ENCODE assay signal across 17 cellular contexts in the genomic region with DNA sequence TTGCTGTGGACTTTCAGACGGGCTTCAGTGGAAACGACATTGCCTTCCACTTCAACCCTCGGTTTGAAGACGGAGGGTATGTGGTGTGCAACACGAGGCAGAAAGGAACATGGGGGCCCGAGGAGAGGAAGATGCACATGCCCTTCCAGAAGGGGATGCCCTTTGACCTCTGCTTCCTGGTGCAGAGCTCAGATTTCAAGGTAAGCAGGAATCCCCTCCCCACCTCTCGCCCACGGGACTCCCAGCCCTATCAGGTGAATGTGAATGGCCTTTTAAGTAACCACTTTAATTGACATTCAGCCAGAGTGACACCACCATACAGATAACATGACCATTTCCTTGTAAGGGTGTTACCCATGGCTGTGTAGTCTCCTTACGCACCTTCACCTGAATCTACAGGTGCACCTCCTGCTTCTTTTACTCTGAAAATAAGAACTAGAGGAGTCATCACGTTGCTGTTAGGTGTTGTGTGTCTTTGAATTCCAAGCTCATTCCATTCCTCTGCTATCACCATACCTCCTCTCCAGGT. TPM values are rescaled to one million over a fixed set of nuclear protein-coding genes. Genes with fewer than 3 reads are reported as not detected.
DNase-seq lines count a peak whose midpoint lies in the region; ATAC-seq, FAIRE-seq and TF ChIP-seq lines count a peak whose summit lies in the region.
"Not testable (repeated sequence)": the region's sequence is repeated elsewhere in the genome, so short reads cannot be mapped to it uniquely, and the experiment has no call there.
"Had no signal": no experiment of that assay in that cellular context is flagged by ENCODE, and none has a peak within 500 bp of the region (broad histone marks: within the 10 kb centered on the region; RNA-seq: fewer than 3 reads in every experiment).

No MANE protein-coding gene starts in this region.

- not testable (repeated sequence) for H3K4ac ChIP-seq in H1 (replicated peaks; ENCODE audit: insufficient read length, low read depth, low read length)

- TF ChIP-seq EP300 in H1 (IDR thresholded peaks at IDR 0.05; ENCODE audit: borderline replicate concordance in 1 of 2, low read depth in 2 of 2, low read length in 2 of 2): not testable (repeated sequence)

- not testable (repeated sequence) for H3K23me2 ChIP-seq in H1 (ENCODE audit: low read depth, low read length)

- H2AFZ ChIP-seq in GM23338; H1 (ENCODE audit: low read length): not testable (repeated sequence)

- H4K20me1 ChIP-seq in GM23338 (replicated peaks; ENCODE audit: insufficient read depth); H1 (replicated peaks in 1 of 2; ENCODE audit: control insufficient read depth in 1 of 2, insufficient read depth in 2 of 2, low read length in 2 of 2): not testable (repeated sequence)

- not testable (repeated sequence) for H3F3A ChIP-seq in GM23338 (replicated peaks; ENCODE audit: low read depth)

- not testable (repeated sequence) for H2BK12ac ChIP-seq in H1 (ENCODE audit: low read depth, low read length)

- H3K23ac ChIP-seq in H1 (ENCODE audit: insufficient read length): not testable (repeated sequence)

- not testable (repeated sequence) for H3K27ac Mint-ChIP-seq in GM23338, WTC11

- not testable (repeated sequence) for H3K9ac ChIP-seq in H1 (replicated peaks in 1 of 4; ENCODE audit: extremely low read depth in 1 of 4, low read depth in 3 of 4, low read length in 3 of 4)

- H4K91ac ChIP-seq in H1 (replicated peaks; ENCODE audit: insufficient read length, low read length): not testable (repeated sequence)

- not testable (repeated sequence) for H3K36me3 Mint-ChIP-seq in GM23338 (ENCODE audit: low read depth); WTC11

- not testable (repeated sequence) for H3K4me3 ChIP-seq in GM23338; bronchial epithelial cell (ENCODE audit: low read depth, low read length); H1 (ENCODE audit: extremely low read depth in 1 of 4, insufficient read depth in 2 of 4, low read depth in 3 of 4, low read length in 4 of 4); mucosa of descending colon

- TF ChIP-seq CTCF in GM23338 (conservative IDR thresholded peaks at IDR 0.05; ENCODE audit: low read depth in 2 of 2); WTC11 (IDR thresholded peaks at IDR 0.05); bronchial epithelial cell (IDR thresholded peaks at IDR 0.05; ENCODE audit: insufficient read depth, low read length, severe bottlenecking); H1 (IDR thresholded peaks at IDR 0.05; ENCODE audit: control extremely low read depth in 1 of 3, insufficient read depth in 1 of 3, low read depth in 1 of 3, low read length in 3 of 3); mucosa of descending colon (IDR thresholded peaks at IDR 0.05): not testable (repeated sequence)

- H3K4me1 ChIP-seq in GM23338 (ENCODE audit: insufficient read depth); H1 (replicated peaks in 1 of 4; ENCODE audit: control insufficient read depth in 3 of 4, insufficient read depth in 4 of 4, low read length in 3 of 4); mucosa of descending colon (ENCODE audit: low read depth): not testable (repeated sequence)

- TF ChIP-seq RAD21 in H1 (IDR thresholded peaks at IDR 0.05 in 1 of 2, conservative IDR thresholded peaks at IDR 0.05 in 1 of 2; ENCODE audit: low read depth in 2 of 2, low read length in 2 of 2): not testable (repeated sequence)

- ATAC-seq in GM23338: peak; percentile 65
- ATAC-seq in WTC11: peak; percentile 76
- ATAC-seq in left colon: peak; percentile 73
- peak; percentile 65 for ATAC-seq in mucosa of descending colon

- not testable (repeated sequence) for H3K4me3 Mint-ChIP-seq in GM23338, WTC11

- H4K5ac ChIP-seq in H1 (ENCODE audit: insufficient read length, low read depth, low read length): not testable (repeated sequence)

- FAIRE-seq in HTR-8/SVneo (lab: Jason Lieb, UNC) (peak; percentile 76), bronchial epithelial cell (lab: Jason Lieb, UNC) (peak; percentile 81), H1 (lab: Jason Lieb, UNC) (peak; percentile 42)

- H3K18ac ChIP-seq in H1 (ENCODE audit: extremely low read depth, low read length): not testable (repeated sequence)

- H2BK20ac ChIP-seq in H1 (ENCODE audit: low read length): not testable (repeated sequence)

- H3K56ac ChIP-seq in H1 (replicated peaks; ENCODE audit: insufficient read length, low read depth, low read length): not testable (repeated sequence)

- H3K9me3 ChIP-seq in H1 (ENCODE audit: insufficient read depth in 2 of 2, low read depth in 1 of 2, low read length in 1 of 2); mucosa of descending colon: not testable (repeated sequence)

- DNase-seq in GM23338 (ENCODE audit: low spot score); HTR-8/SVneo (ENCODE audit: insufficient read length, low spot score); WTC11 (ENCODE audit: low spot score); bronchial epithelial cell (ENCODE audit: low read depth); H1 (ENCODE audit: low read depth in 1 of 2, low spot score in 2 of 2); left colon; mucosa of descending colon: not testable (repeated sequence)

- intact Hi-C loops in left colon (cut with DNase I, micrococcal nuclease); mucosa of descending colon (cut with DNase I, micrococcal nuclease): not testable (repeated sequence)

- H2BK120ac ChIP-seq in H1 (replicated peaks; ENCODE audit: low read depth, low read length): not testable (repeated sequence)

- not testable (repeated sequence) for H2AK5ac ChIP-seq in H1 (ENCODE audit: low read depth, low read length)

- POLR2A ChIA-PET in WTC11 (lab: Charles Lee); H1 (lab: Charles Lee; ENCODE audit: partially characterized antibody): not testable (repeated sequence)

- H3K79me2 ChIP-seq in GM23338 (replicated peaks; ENCODE audit: insufficient read depth); H1 (ENCODE audit: control insufficient read depth in 1 of 2, insufficient read depth in 2 of 2, low read length in 2 of 2): not testable (repeated sequence)

- H2BK15ac ChIP-seq in H1 (ENCODE audit: low read length): not testable (repeated sequence)

- H3K36me3 ChIP-seq in GM23338 (ENCODE audit: insufficient read depth); bronchial epithelial cell (ENCODE audit: control insufficient read depth, insufficient read depth, low read length); H1 (ENCODE audit: control insufficient read depth in 2 of 4, insufficient read depth in 4 of 4, low read length in 3 of 4); mucosa of descending colon (ENCODE audit: low read depth): not testable (repeated sequence)

- H3K14ac ChIP-seq in H1 (ENCODE audit: insufficient read length): not testable (repeated sequence)

- TF ChIP-seq POLR2A in H1 (IDR thresholded peaks at IDR 0.05; ENCODE audit: control extremely low read depth in 1 of 2, low read depth in 2 of 2, low read length in 2 of 2): not testable (repeated sequence)

- not testable (repeated sequence) for H3K9me2 ChIP-seq in GM23338 (ENCODE audit: insufficient read depth)

- H2BK5ac ChIP-seq in H1 (ENCODE audit: low read depth, low read length): not testable (repeated sequence)

- CTCF ChIA-PET in WTC11 (lab: Charles Lee); H1 (lab: Charles Lee; ENCODE audit: partially characterized antibody): not testable (repeated sequence)

- not testable (repeated sequence) for H3K79me1 ChIP-seq in H1 (ENCODE audit: low read depth, low read length)

- H3K4me1 Mint-ChIP-seq in GM23338, WTC11: not testable (repeated sequence)

- not testable (repeated sequence) for H3K27me3 ChIP-seq in GM23338 (ENCODE audit: insufficient read depth); bronchial epithelial cell (ENCODE audit: control insufficient read depth, insufficient read depth, low read length); H1 (replicated peaks in 1 of 4; ENCODE audit: control insufficient read depth in 3 of 4, extremely low read depth in 1 of 4, insufficient read depth in 3 of 4, low read length in 3 of 4)

- H3K9me3 Mint-ChIP-seq in GM23338, WTC11: not testable (repeated sequence)

- H3K4me2 ChIP-seq in GM23338; H1 (ENCODE audit: insufficient read depth in 1 of 2, low read depth in 2 of 2, low read length in 2 of 2): not testable (repeated sequence)

- not testable (repeated sequence) for H4K8ac ChIP-seq in H1 (ENCODE audit: extremely low read depth, insufficient read depth, low read length)

- 63% methylated on average over 4 of the region's 10 CpGs; no CpG with 5 or more reads in 1 of the 2 experiments for WGBS in H1 (ENCODE audit: extremely low coverage in 1 of 2, insufficient coverage in 1 of 2, insufficient read length in 1 of 2, insufficient replicate concordance in 2 of 2, low coverage in 1 of 2, low lambda C conversion rate in 2 of 2, missing lambda C conversion rate in 1 of 2), 2 experiments

- H3K27ac ChIP-seq in GM23338 (ENCODE audit: low read depth); H1 (ENCODE audit: low read depth, low read length): not testable (repeated sequence)

- H3K27me3 Mint-ChIP-seq in GM23338 (ENCODE audit: insufficient read depth, low read depth, poor library complexity); WTC11 (ENCODE audit: low read depth): not testable (repeated sequence)

RNA-seq across cellular contexts. Expression of a gene that starts 9.4 kb away (rescaled TPM):
- total RNA-seq in GM23338 (2014; rRNA removed; shearing (Covaris generic)): not detected in 2 replicates
- 0.24 TPM in 1 of 2 replicates, not detected in the other for polyA plus RNA-seq in GM23338 (2016; fragmentation: Nextera tagmentation; extraction: Ambion mirVana)
- not detected in 3 replicates for total RNA-seq in WTC11 (2021)
- total RNA-seq in bronchial epithelial cell: 0.38 TPM in 1 of 2 replicates, not detected in the other
- total RNA-seq in H1 (2021; fragmentation: NEBNext Ultra II Directional; extraction: Animal tissue kit (Norgen Biotek cat#: 25700)): not detected in 2 replicates
- 0.03 and 0.17 TPM in 2 replicates for polyA plus RNA-seq in H1 (2011; rRNA removed)
- polyA plus RNA-seq in H1 (2011; cell fraction: cytosol; rRNA removed): not detected
- 0.51 TPM for polyA plus RNA-seq in H1 (2011; cell fraction: nucleus; rRNA removed)
- polyA plus RNA-seq in H1 (2012, experiment 1 of 2): not detected in 4 replicates
- not detected for polyA plus RNA-seq in H1 (2012, experiment 2 of 2)
- polyA plus RNA-seq in H1 (2013, experiment 1 of 2): 0.04 TPM
- 0.04 TPM for polyA plus RNA-seq in H1 (2013, experiment 2 of 2)
- not detected in 2 replicates for polyA minus RNA-seq in H1 (2011; rRNA and poly(A)+ RNA removed)
- not detected for polyA minus RNA-seq in H1 (2011; cell fraction: cytosol; rRNA and poly(A)+ RNA removed)
- polyA minus RNA-seq in H1 (2011; cell fraction: nucleus; rRNA and poly(A)+ RNA removed): not detected
- total RNA-seq in left colon: 10 to 100 TPM; 36.8 to 47.7 TPM
- total RNA-seq in mucosa of descending colon: 10 to 100 TPM; 23.7 to 91.5 (median 53.9) TPM
- total RNA-seq: A172; A673; Caco-2; CD4-positive, alpha-beta memory T cell; CD4-positive, alpha-beta T cell; CD4-positive, CD25-positive, alpha-beta regulatory T cell; CD8-positive, alpha-beta memory T cell; Daoy had no signal
- polyA plus RNA-seq: A549; AG04450; CD4-positive, alpha-beta memory T cell; CD8-positive, alpha-beta memory T cell had no signal

Comparison
In these comparisons a context has a peak if more than half of its experiments do, and no peak if none do; other contexts are left out.
1. RNA of a gene that starts 9.4 kb away (total RNA-seq): 23.7 to 91.5 TPM in mucosa of descending colon and 36.8 to 47.7 TPM in left colon; not detected in WTC11, not detected in GM23338, 0.38 TPM in bronchial epithelial cell and not detected in H1; every median in the first group is over 10 times any median in the second.
2. Peak in every context shown above with its lines, with median percentiles within 50 percentile points of each other: ATAC-seq.